ENCODE assay signal across 19 cellular contexts in genomic region chr16:79647586-79647985, GRCh38.
"Had no signal": no experiment of that assay in that cellular context is flagged by ENCODE, and none has a peak within 500 bp of the region (broad histone marks: within the 10 kb centered on the region; RNA-seq: fewer than 3 reads in every experiment).

No MANE protein-coding gene starts in this region.

- H3K36me3 Mint-ChIP-seq: natural killer cell; stimulated activated memory B cell treated with anti-CD40 and anti-IgM and Interleukin-4, amounts not matched to agents 10 μg/mL and 1 μg/mL and 100 μg/mL, for 72 hours; type B pancreatic cell had no signal

- DNase-seq: dorsolateral prefrontal cortex; effector CD4-positive, alpha-beta T cell; gastrocnemius medialis; head of caudate nucleus; natural killer cell; pancreas; right cardiac atrium; sigmoid colon; spleen; stimulated activated CD4-positive, alpha-beta T cell treated with anti-CD3 and anti-CD28 coated beads, Interleukin-4, amount 100 ng/mL, for 4 hours; stimulated activated naive CD8-positive, alpha-beta T cell treated with anti-CD3 and anti-CD28 coated beads, Interleukin-15, Interleukin-2, amounts not matched to agents 100 U/mL and 50 U/mL, for 24 hours; substantia nigra; testis; tibial artery had no signal

- H3K4me1 Mint-ChIP-seq: stimulated activated memory B cell treated with anti-CD40 and anti-IgM and Interleukin-4, amounts not matched to agents 10 μg/mL and 1 μg/mL and 100 μg/mL, for 72 hours had no signal

- H3K9me3 Mint-ChIP-seq: natural killer cell, neural crest cell had no signal

- H3K27me3 Mint-ChIP-seq: stimulated activated memory B cell treated with anti-CD40 and anti-IgM and Interleukin-4, amounts not matched to agents 10 μg/mL and 1 μg/mL and 100 μg/mL, for 72 hours had no signal

- H3K4me3 Mint-ChIP-seq: natural killer cell; neural crest cell; stimulated activated memory B cell treated with anti-CD40 and anti-IgM and Interleukin-4, amounts not matched to agents 10 μg/mL and 1 μg/mL and 100 μg/mL, for 72 hours; type B pancreatic cell had no signal

- ATAC-seq: gastrocnemius medialis; left lobe of liver; natural killer cell; pancreas; right cardiac atrium; stimulated activated memory B cell treated with anti-CD40 and anti-IgM and Interleukin-4, amounts not matched to agents 10 μg/mL and 1 μg/mL and 100 μg/mL, for 72 hours; stimulated activated naive CD8-positive, alpha-beta T cell treated with anti-CD3 and anti-CD28 coated beads, Interleukin-15, Interleukin-2, amounts not matched to agents 100 U/mL and 50 U/mL, for 24 hours had no signal

- H3K27ac Mint-ChIP-seq: natural killer cell; progenitor cell of endocrine pancreas; stimulated activated memory B cell treated with anti-CD40 and anti-IgM and Interleukin-4, amounts not matched to agents 10 μg/mL and 1 μg/mL and 100 μg/mL, for 72 hours; type B pancreatic cell had no signal
